In genomic region chr9:13049223-13049622, GRCh38 we compare ENCODE assay signal across 1 cellular context.
TF ChIP-seq lines count a peak whose summit lies in the region.

No MANE protein-coding gene starts in this region.

TF ChIP-seq in HEK293, 187 proteins besides CTCF, POLR2A, EP300 and RAD21 (continued from another document):
- TF ChIP-seq ZBTB10 (tag by site-specific recombination; IDR thresholded peaks at IDR 0.05) (no peak), ZSCAN23 (tag by site-specific recombination; IDR thresholded peaks at IDR 0.05) (no peak), ZNF513 (tag by site-specific recombination; IDR thresholded peaks at IDR 0.05) (no peak), GFI1B (tag by site-specific recombination; IDR thresholded peaks at IDR 0.05) (no peak), SP7 (tag by site-specific recombination; IDR thresholded peaks at IDR 0.05) (peak; percentile 33; the same call in 1 of the 2 replicates), ZNF311 (tag by site-specific recombination; IDR thresholded peaks at IDR 0.05; ENCODE audit: borderline replicate concordance) (no peak), OSR2 (tag by site-specific recombination; IDR thresholded peaks at IDR 0.05) (no peak), ZIC2 (tag by site-specific recombination; IDR thresholded peaks at IDR 0.05) (peak; percentile 58), SP3 (tag by site-specific recombination; IDR thresholded peaks at IDR 0.05) (no peak), SP2 (tag by site-specific recombination; IDR thresholded peaks at IDR 0.05) (no peak), ZNF664 (tag by site-specific recombination; IDR thresholded peaks at IDR 0.05) (no peak), PBX3 (CRISPR knock-in tag; IDR thresholded peaks at IDR 0.05) (no peak), ZNF146 (tag by site-specific recombination; IDR thresholded peaks at IDR 0.05) (no peak), ZNF175 (tag by site-specific recombination; IDR thresholded peaks at IDR 0.05) (no peak), ZNF248 (tag by site-specific recombination; IDR thresholded peaks at IDR 0.05) (no peak)
